ENCODE assay signal across 18 cellular contexts in the genomic region with DNA sequence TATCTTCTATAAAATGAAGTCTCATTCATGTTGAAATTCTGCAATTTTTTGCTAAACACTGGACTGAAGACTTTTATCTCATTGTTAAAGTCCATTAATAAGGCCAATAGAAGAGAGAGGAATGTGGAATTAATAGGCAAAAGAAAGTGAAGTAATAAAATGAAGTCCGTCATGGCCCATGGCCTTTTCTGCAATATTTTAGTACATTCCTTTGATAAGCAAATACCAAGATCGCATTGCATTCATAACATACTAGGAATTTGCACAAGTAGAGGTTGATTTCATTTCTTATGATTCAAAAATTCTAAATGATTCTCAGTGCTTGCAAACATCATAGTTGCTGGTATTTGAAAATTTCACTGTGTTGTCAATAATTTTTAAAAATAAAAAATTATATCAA.
"Had no signal": no experiment of that assay in that cellular context is flagged by ENCODE, and none has a peak within 500 bp of the region (broad histone marks: within the 10 kb centered on the region; RNA-seq: fewer than 3 reads in every experiment).

No MANE protein-coding gene starts in this region.

- H3K27ac ChIP-seq: adrenal gland, colonic mucosa, psoas muscle, testis, upper lobe of left lung, VCaP had no signal

- DNase-seq: activated CD4-positive, alpha-beta T cell treated with anti-CD3 and anti-CD28 coated beads, Interleukin-2, amount 50 U/mL, for 1 hour; activated CD4-positive, CD25-positive, alpha-beta regulatory T cell treated with anti-CD3 and anti-CD28 coated beads, Interleukin-2, amount 50 U/mL, for 72 hours; activated gamma-delta T cell; activated T-cell treated with anti-CD3 and anti-CD28 coated beads, Interleukin-2, amount 50 U/mL, for 72 hours; adrenal gland; caudate nucleus; colonic mucosa; immature natural killer cell; left ventricle myocardium superior; psoas muscle; right cardiac atrium; small intestine; stimulated activated CD4-positive, alpha-beta T cell treated with anti-CD3 and anti-CD28 coated beads, Interleukin-15, amount 100 ng/mL, for 24 hours; stimulated activated CD4-positive, alpha-beta T cell treated with anti-CD3 and anti-CD28 coated beads, Interleukin-2, amount 100 ng/mL, for 48 hours; stimulated activated naive CD8-positive, alpha-beta T cell treated with anti-CD3 and anti-CD28 coated beads, Interleukin-15, amount 100 ng/mL, for 72 hours; testis; upper lobe of left lung had no signal

- H3K4me1 ChIP-seq: colonic mucosa, psoas muscle, testis, upper lobe of left lung had no signal

- H3K9me3 ChIP-seq: adrenal gland, colonic mucosa, psoas muscle, testis, upper lobe of left lung had no signal

- H3K4me3 ChIP-seq: adrenal gland, colonic mucosa, psoas muscle, testis, upper lobe of left lung had no signal

- ATAC-seq: activated T-cell treated with anti-CD3 and anti-CD28 coated beads, Interleukin-2, amount 50 U/mL, for 72 hours; left ventricle myocardium superior; psoas muscle; right cardiac atrium; stimulated activated naive CD8-positive, alpha-beta T cell treated with anti-CD3 and anti-CD28 coated beads, Interleukin-15, amount 100 ng/mL, for 72 hours had no signal

- H3K27me3 ChIP-seq: adrenal gland, colonic mucosa, testis, upper lobe of left lung had no signal

- H3K36me3 ChIP-seq: adrenal gland, colonic mucosa, upper lobe of left lung had no signal
